Comparison of ENCODE assay signal across 10 cellular contexts in genomic region chr19:2014081-2014693, GRCh38. TPM values are rescaled to one million over a fixed set of nuclear protein-coding genes. Genes with fewer than 3 reads are reported as not detected.
DNase-seq lines count a peak whose midpoint lies in the region; ATAC-seq, FAIRE-seq and TF ChIP-seq lines count a peak whose summit lies in the region.
"Had no signal": no experiment of that assay in that cellular context is flagged by ENCODE, and none has a peak within 500 bp of the region (broad histone marks: within the 10 kb centered on the region; RNA-seq: fewer than 3 reads in every experiment).

No MANE protein-coding gene starts in this region.

- no peak overlapping the region for H2BK5ac ChIP-seq in H1 (ENCODE audit: low read depth, low read length)

- H3K36me3 ChIP-seq in CD4-positive, CD25-positive, alpha-beta regulatory T cell (ENCODE audit: control insufficient read depth, insufficient read depth, low read length) = no peaks in the 10 kb centered on the region
- H3K36me3 ChIP-seq in OCI-LY3 (replicated peaks; ENCODE audit: low read depth, low read length) (peaks cover 25% of the 10 kb centered on the region), H1 (ENCODE audit: control insufficient read depth in 2 of 4, insufficient read depth in 4 of 4, low read length in 3 of 4) (no peaks in the 10 kb centered on the region; a peak in 1 of 8 replicates), osteoblast (ENCODE audit: insufficient read depth, low read length) (no peaks in the 10 kb centered on the region)

- POLR2A ChIA-PET in H1 (lab: Charles Lee; ENCODE audit: partially characterized antibody) = no interaction called here
- POLR2A ChIA-PET in GM10248 (lab: Yijun Ruan, JAX) = no interaction called here

- no peaks in the 10 kb centered on the region for H3K27me3 ChIP-seq in CD4-positive, CD25-positive, alpha-beta regulatory T cell (ENCODE audit: control insufficient read depth, insufficient read depth, low read length)
- H3K27me3 ChIP-seq in OCI-LY3 (ENCODE audit: low read depth, low read length) (no peaks in the 10 kb centered on the region), H1 (replicated peaks in 1 of 4; ENCODE audit: control insufficient read depth in 3 of 4, extremely low read depth in 1 of 4, insufficient read depth in 3 of 4, low read length in 3 of 4) (no peaks in the 10 kb centered on the region), osteoblast (ENCODE audit: insufficient read depth, low read length) (no peaks in the 10 kb centered on the region)

- H4K20me1 ChIP-seq in OCI-LY3 (ENCODE audit: insufficient read depth, low read length) (peaks cover 8% of the 10 kb centered on the region; the same call in 1 of the 2 replicates), H1 (replicated peaks in 1 of 2; ENCODE audit: control insufficient read depth in 1 of 2, insufficient read depth in 2 of 2, low read length in 2 of 2) (peaks cover 10 to 16% of the 10 kb centered on the region in 2 experiments), osteoblast (ENCODE audit: insufficient read depth, low read length) (peaks cover 19% of the 10 kb centered on the region)

- H3K9me3 Mint-ChIP-seq in CD4-positive, CD25-positive, alpha-beta regulatory T cell = peaks cover 0 to 1% (median 0%) of the 10 kb centered on the region in 7 donors

- H4K91ac ChIP-seq in H1 (replicated peaks; ENCODE audit: insufficient read length, low read length) = no peak overlapping the region

- H3K18ac ChIP-seq in H1 (ENCODE audit: extremely low read depth, low read length) = no peak overlapping the region

- peaks cover 4% of the 10 kb centered on the region; the same call in 1 of the 2 replicates for H3K79me1 ChIP-seq in H1 (ENCODE audit: low read depth, low read length)

- ATAC-seq in CD4-positive, CD25-positive, alpha-beta regulatory T cell (ENCODE audit: low read depth in 2 of 2) = no peak
- no peak for ATAC-seq in GM19467 (IDR thresholded peaks at IDR 0.05; ENCODE audit: unreplicated experiment)

- peak overlapping the region; percentile 14 for H3K27ac ChIP-seq in CD4-positive, CD25-positive, alpha-beta regulatory T cell (ENCODE audit: insufficient read depth, low read length, poor library complexity, severe bottlenecking)
- H3K27ac ChIP-seq in OCI-LY3 (ENCODE audit: low read length) (no peak overlapping the region), H1 (ENCODE audit: low read depth, low read length) (no peak overlapping the region), osteoblast (ENCODE audit: low read depth, low read length) (no peak overlapping the region)

- no peak overlapping the region for H3K4me3 ChIP-seq in CD4-positive, CD25-positive, alpha-beta regulatory T cell (ENCODE audit: low read depth, low read length)
- H3K4me3 ChIP-seq in OCI-LY3 (ENCODE audit: low read length) (peak overlapping the region; percentile 83), H1 (ENCODE audit: extremely low read depth in 1 of 4, insufficient read depth in 2 of 4, low read depth in 3 of 4, low read length in 4 of 4) (peak overlapping the region in 2 of 4 experiments; percentile 70 to 79; a peak in 4 of 8 replicates), osteoblast (ENCODE audit: insufficient read depth, low read length) (peak overlapping the region; percentile 73)

- H3K14ac ChIP-seq in H1 (ENCODE audit: insufficient read length) = no peak overlapping the region

- H4K5ac ChIP-seq in H1 (ENCODE audit: insufficient read length, low read depth, low read length) = no peak overlapping the region

- TF ChIP-seq CTCF in OCI-LY3 (IDR thresholded peaks at IDR 0.05; ENCODE audit: low read depth, low read length) (no peak), H1 (IDR thresholded peaks at IDR 0.05; ENCODE audit: control extremely low read depth in 1 of 3, insufficient read depth in 1 of 3, low read depth in 1 of 3, low read length in 3 of 3) (no peak), osteoblast (IDR thresholded peaks at IDR 0.05; ENCODE audit: extremely low read depth, low read depth, low read length) (no peak), GM10248 (IDR thresholded peaks at IDR 0.05; ENCODE audit: control extremely low read depth, extremely low read depth, low read depth, missing control alignments) (no peak)

- TF ChIP-seq EP300 in H1 (IDR thresholded peaks at IDR 0.05; ENCODE audit: borderline replicate concordance in 1 of 2, low read depth in 2 of 2, low read length in 2 of 2) = no peak

- peaks cover 7% of the 10 kb centered on the region; the same call in 1 of the 2 replicates for H3K23me2 ChIP-seq in H1 (ENCODE audit: low read depth, low read length)

- H3K23ac ChIP-seq in H1 (ENCODE audit: insufficient read length) = no peak overlapping the region

- H2BK15ac ChIP-seq in H1 (ENCODE audit: low read length) = no peak overlapping the region

- H2AFZ ChIP-seq in OCI-LY3 (ENCODE audit: low read depth, low read length) (no peak overlapping the region), H1 (ENCODE audit: low read length) (no peak overlapping the region), osteoblast (ENCODE audit: low read length) (no peak overlapping the region)

- FAIRE-seq in H1 (lab: Jason Lieb, UNC) = no peak

- no peaks in the 10 kb centered on the region for H3K9me3 ChIP-seq in CD4-positive, CD25-positive, alpha-beta regulatory T cell (ENCODE audit: control insufficient read depth in 2 of 2, low read length in 2 of 2)
- no peaks in the 10 kb centered on the region for H3K9me3 ChIP-seq in OCI-LY3 (ENCODE audit: insufficient read depth, low read length)
- no peaks in the 10 kb centered on the region; a peak in 1 of 4 replicates for H3K9me3 ChIP-seq in H1 (ENCODE audit: insufficient read depth in 2 of 2, low read depth in 1 of 2, low read length in 1 of 2)
- H3K9me3 ChIP-seq in osteoblast (ENCODE audit: low read depth, low read length) = no peaks in the 10 kb centered on the region

- DNase-seq in CD4-positive, CD25-positive, alpha-beta regulatory T cell = no peak
- DNase-seq in H1 (ENCODE audit: low read depth in 1 of 2, low spot score in 2 of 2) (no peak), osteoblast (ENCODE audit: insufficient read length, low spot score, missing footprints) (peak; percentile 80), NCI-H2029 treated with DMSO at 0.1 percent for 48 hours (lab: John Stamatoyannopoulos, UW) (no peak), occipital lobe (lab: John Stamatoyannopoulos, UW) (no peak), GM10248 (ENCODE audit: extremely low spot score) (no peak)
- DNase-seq: left colon, NCI-H446 treated with DMSO at 0.1 percent for 48 hours had no signal

- CTCF ChIA-PET in H1 (lab: Charles Lee; ENCODE audit: partially characterized antibody) (no interaction called here), GM10248 (lab: Yijun Ruan, JAX) (no interaction called here)

- H3K36me3 Mint-ChIP-seq in CD4-positive, CD25-positive, alpha-beta regulatory T cell = peaks cover 6% of the 10 kb centered on the region

- H3K27ac Mint-ChIP-seq in CD4-positive, CD25-positive, alpha-beta regulatory T cell = no peak overlapping the region

- peaks cover 23% of the 10 kb centered on the region for H3K4me1 ChIP-seq in CD4-positive, CD25-positive, alpha-beta regulatory T cell (ENCODE audit: control insufficient read depth, insufficient read depth, low read length, poor library complexity, severe bottlenecking)
- H3K4me1 ChIP-seq in OCI-LY3 (ENCODE audit: low read length) (peaks cover 16% of the 10 kb centered on the region), H1 (replicated peaks in 1 of 4; ENCODE audit: control insufficient read depth in 3 of 4, insufficient read depth in 4 of 4, low read length in 3 of 4) (peaks cover 0 to 15% (median 4%) of the 10 kb centered on the region in 4 experiments; a peak in 5 of 7 replicates), osteoblast (ENCODE audit: insufficient read depth, low read length) (peaks cover 4% of the 10 kb centered on the region)

- H3K9ac ChIP-seq in OCI-LY3 (ENCODE audit: low read length) = peak overlapping the region; percentile 82
- H3K9ac ChIP-seq in H1 (replicated peaks in 1 of 4; ENCODE audit: extremely low read depth in 1 of 4, low read depth in 3 of 4, low read length in 3 of 4) = no peak overlapping the region; a peak in 2 of 7 replicates

- TF ChIP-seq RAD21 in H1 (IDR thresholded peaks at IDR 0.05 in 1 of 2, conservative IDR thresholded peaks at IDR 0.05 in 1 of 2; ENCODE audit: low read depth in 2 of 2, low read length in 2 of 2) = no peak

- 81% methylated on average over 3 of the region's 9 CpGs; no CpG with 5 or more reads in 1 of the 2 experiments for WGBS in H1 (ENCODE audit: extremely low coverage in 1 of 2, insufficient coverage in 1 of 2, insufficient read length in 1 of 2, insufficient replicate concordance in 2 of 2, low coverage in 1 of 2, low lambda C conversion rate in 2 of 2, missing lambda C conversion rate in 1 of 2), 2 experiments

- H3K4me2 ChIP-seq in OCI-LY3 (ENCODE audit: low read length) (peak overlapping the region; percentile 84), H1 (ENCODE audit: insufficient read depth in 1 of 2, low read depth in 2 of 2, low read length in 2 of 2) (peak overlapping the region; percentile 80 to 85; a peak in 3 of 4 replicates), osteoblast (ENCODE audit: insufficient read depth, low read length) (peak overlapping the region; percentile 84)

- H3K27me3 Mint-ChIP-seq in CD4-positive, CD25-positive, alpha-beta regulatory T cell = no peaks in the 10 kb centered on the region

- H2BK120ac ChIP-seq in H1 (replicated peaks; ENCODE audit: low read depth, low read length) = no peak overlapping the region

- H2BK20ac ChIP-seq in H1 (ENCODE audit: low read length) = no peak overlapping the region

- no peak for TF ChIP-seq POLR2A in H1 (IDR thresholded peaks at IDR 0.05; ENCODE audit: control extremely low read depth in 1 of 2, low read depth in 2 of 2, low read length in 2 of 2)

- peaks cover 0 to 27% (median 9%) of the 10 kb centered on the region in 4 donors for H3K4me1 Mint-ChIP-seq in CD4-positive, CD25-positive, alpha-beta regulatory T cell

- no peak overlapping the region for H3K56ac ChIP-seq in H1 (replicated peaks; ENCODE audit: insufficient read length, low read depth, low read length)

- H4K8ac ChIP-seq in H1 (ENCODE audit: extremely low read depth, insufficient read depth, low read length) = peak overlapping the region; percentile 71

- no peak overlapping the region for H2AK5ac ChIP-seq in H1 (ENCODE audit: low read depth, low read length)

- peak overlapping the region in 3 of 4 donors; percentile 39 to 77 (median 71) for H3K4me3 Mint-ChIP-seq in CD4-positive, CD25-positive, alpha-beta regulatory T cell

- no peak overlapping the region for H2BK12ac ChIP-seq in H1 (ENCODE audit: low read depth, low read length)

- H3K79me2 ChIP-seq in OCI-LY3 (ENCODE audit: low read length) (peaks cover 39% of the 10 kb centered on the region), H1 (ENCODE audit: control insufficient read depth in 1 of 2, insufficient read depth in 2 of 2, low read length in 2 of 2) (no peaks in the 10 kb centered on the region; a peak in 1 of 4 replicates), osteoblast (ENCODE audit: insufficient read depth, low read length) (peaks cover 52% of the 10 kb centered on the region)

- H3K4ac ChIP-seq in H1 (replicated peaks; ENCODE audit: insufficient read length, low read depth, low read length) = no peak overlapping the region

RNA-seq across cellular contexts. Expression of gene BTBD2, which starts 1.3 kb away (rescaled TPM):
- total RNA-seq in CD4-positive, CD25-positive, alpha-beta regulatory T cell = 58.6 TPM
- polyA plus RNA-seq in CD4-positive, CD25-positive, alpha-beta regulatory T cell = 1 to 10 TPM; 3.2 to 5.4 (median 4.7) TPM
- total RNA-seq in H1 (2021; fragmentation: NEBNext Ultra II Directional; extraction: Animal tissue kit (Norgen Biotek cat#: 25700)) = 92.3 and 95.3 TPM in 2 replicates
- polyA plus RNA-seq in H1 (2011; rRNA removed) = 91.7 and 142 TPM in 2 replicates
- 63.4 TPM for polyA plus RNA-seq in H1 (2011; cell fraction: cytosol; rRNA removed)
- polyA plus RNA-seq in H1 (2011; cell fraction: nucleus; rRNA removed) = 97.0 TPM
- 66.1 to 117 TPM (median 109 TPM) in 4 replicates for polyA plus RNA-seq in H1 (2012, experiment 1 of 2)
- 90.9 TPM for polyA plus RNA-seq in H1 (2012, experiment 2 of 2)
- 59.3 TPM for polyA plus RNA-seq in H1 (2013, experiment 1 of 2)
- polyA plus RNA-seq in H1 (2013, experiment 2 of 2) = 59.3 TPM
- polyA minus RNA-seq in H1 (2011; rRNA and poly(A)+ RNA removed) = 28.7 and 37.4 TPM in 2 replicates
- polyA minus RNA-seq in H1 (2011; cell fraction: cytosol; rRNA and poly(A)+ RNA removed) = 82.9 TPM
- 47.7 TPM for polyA minus RNA-seq in H1 (2011; cell fraction: nucleus; rRNA and poly(A)+ RNA removed)
- total RNA-seq in osteoblast (57.5 and 57.8 TPM in 2 replicates), occipital lobe (49.1 TPM)

RNA-seq across cellular contexts. Expression of gene MKNK2, which starts 36.9 kb away (rescaled TPM):
- total RNA-seq in CD4-positive, CD25-positive, alpha-beta regulatory T cell = 340 TPM
- polyA plus RNA-seq in CD4-positive, CD25-positive, alpha-beta regulatory T cell = 10 to 100 TPM; 28.7 to 38.2 (median 32.0) TPM
- 163 and 174 TPM in 2 replicates for total RNA-seq in H1 (2021; fragmentation: NEBNext Ultra II Directional; extraction: Animal tissue kit (Norgen Biotek cat#: 25700))
- 166 and 200 TPM in 2 replicates for polyA plus RNA-seq in H1 (2011; rRNA removed)
- 102 TPM for polyA plus RNA-seq in H1 (2011; cell fraction: cytosol; rRNA removed)
- polyA plus RNA-seq in H1 (2011; cell fraction: nucleus; rRNA removed) = 175 TPM
- polyA plus RNA-seq in H1 (2012, experiment 1 of 2) = 78.8 to 121 TPM (median 107 TPM) in 4 replicates
- 103 TPM for polyA plus RNA-seq in H1 (2012, experiment 2 of 2)
- 122 TPM for polyA plus RNA-seq in H1 (2013, experiment 1 of 2)
- polyA plus RNA-seq in H1 (2013, experiment 2 of 2) = 125 TPM
- 66.6 and 68.9 TPM in 2 replicates for polyA minus RNA-seq in H1 (2011; rRNA and poly(A)+ RNA removed)
- 116 TPM for polyA minus RNA-seq in H1 (2011; cell fraction: cytosol; rRNA and poly(A)+ RNA removed)
- polyA minus RNA-seq in H1 (2011; cell fraction: nucleus; rRNA and poly(A)+ RNA removed) = 61.1 TPM
- total RNA-seq in osteoblast (82.5 and 84.6 TPM in 2 replicates), occipital lobe (16.8 TPM)
